ENCODE assay signal across 8 cellular contexts in the genomic region with DNA sequence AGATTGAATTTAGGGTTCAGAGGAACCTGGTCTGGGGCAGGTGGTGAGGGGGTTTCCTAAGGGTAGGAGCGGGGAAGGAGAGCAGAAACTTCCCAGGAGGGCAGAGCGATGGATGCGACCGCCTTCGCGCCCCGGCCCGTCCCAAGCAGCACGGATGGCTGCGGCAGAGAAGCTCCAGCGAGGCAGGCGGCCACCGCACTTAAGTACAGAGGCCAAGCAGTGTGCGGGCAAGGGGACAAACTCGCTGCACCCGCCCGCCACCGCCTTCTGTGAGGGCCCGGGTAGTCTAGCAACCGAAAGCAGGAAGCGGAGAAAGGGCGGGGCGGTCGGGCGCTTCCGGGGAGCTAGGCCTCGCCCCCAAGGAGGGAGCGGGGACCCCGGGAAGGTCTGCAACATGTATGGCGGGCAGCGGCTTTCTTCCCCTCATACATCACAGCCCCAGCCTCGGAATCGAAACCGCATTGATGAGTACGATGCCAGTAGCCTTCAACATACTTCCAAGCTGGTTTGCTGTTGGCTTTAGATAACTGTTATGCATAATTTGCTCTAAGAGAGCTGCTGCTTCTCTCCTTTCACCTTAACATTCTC. TPM values are rescaled to one million over a fixed set of nuclear protein-coding genes. Genes with fewer than 3 reads are reported as not detected.
A peak's percentile ranks its signal among the peaks of the same experiment; 100 is the strongest.
DNase-seq lines count a peak whose midpoint lies in the region; ATAC-seq and TF ChIP-seq lines count a peak whose summit lies in the region.

Gene AGBL2 (minus strand): TSS at position 288 of the 588 bp plus-strand sequence. CDS start 719 bp downstream, outside the sequence.

- H3K4me3 ChIP-seq in kidney epithelial cell (ENCODE audit: low read depth, low read length), result peak within 1 kb of the TSS; percentile 70

- no peaks in the 10 kb centered on the region for H3K27me3 ChIP-seq in kidney epithelial cell (ENCODE audit: control insufficient read depth, insufficient read depth, low read length)

- peak; percentile 98 for ATAC-seq in HG02981 (IDR thresholded peaks at IDR 0.05; ENCODE audit: unreplicated experiment)

- no peak for TF ChIP-seq CTCF in kidney epithelial cell (IDR thresholded peaks at IDR 0.05; ENCODE audit: insufficient read depth, low read length, poor library complexity, severe bottlenecking)

- H3K36me3 ChIP-seq in kidney epithelial cell (ENCODE audit: control insufficient read depth, insufficient read depth, low read length), result no peaks in the 10 kb centered on the region

- DNase-seq in NCI-H1417 (lab: John Stamatoyannopoulos, UW) (peak; percentile 66 to 87 (median 77)), NCI-H1417 treated with DMSO at 0.1 percent for 48 hours (lab: John Stamatoyannopoulos, UW) (no peak), NCI-H2171 (lab: John Stamatoyannopoulos, UW) (peak; percentile 71), cerebellum (ENCODE audit: low spot score) (peak; percentile 67), kidney epithelial cell (ENCODE audit: low read depth) (peak; percentile 12)
- peak; percentile 83 for DNase-seq in activated CD4-positive, CD25-positive, alpha-beta regulatory T cell treated with anti-CD3 and anti-CD28 coated beads, Interleukin-2, amount 50 U/mL, for 72 hours
- DNase-seq in stimulated activated CD4-positive, alpha-beta T cell treated with anti-CD3 and anti-CD28 coated beads, Interleukin-1b, Interleukin-23, amount 100 ng/mL, for 1 hour (ENCODE audit: low read depth in 2 of 2), result peak; percentile 49 to 60

RNA-seq across cellular contexts. Expression of gene AGBL2, which starts in this region (rescaled TPM):
- total RNA-seq in cerebellum, result 3.6 TPM
- total RNA-seq in kidney epithelial cell, result 0.29 and 0.62 TPM in 2 replicates

Comparison
In these comparisons a context has a peak if more than half of its experiments do, and no peak if none do; other contexts are left out.
1. Peak in DNase-seq and H3K4me3 ChIP-seq in kidney epithelial cell; RNA of the gene not detected or under 1 TPM.